8 cellular contexts compared by ENCODE assay signal in the genomic region with DNA sequence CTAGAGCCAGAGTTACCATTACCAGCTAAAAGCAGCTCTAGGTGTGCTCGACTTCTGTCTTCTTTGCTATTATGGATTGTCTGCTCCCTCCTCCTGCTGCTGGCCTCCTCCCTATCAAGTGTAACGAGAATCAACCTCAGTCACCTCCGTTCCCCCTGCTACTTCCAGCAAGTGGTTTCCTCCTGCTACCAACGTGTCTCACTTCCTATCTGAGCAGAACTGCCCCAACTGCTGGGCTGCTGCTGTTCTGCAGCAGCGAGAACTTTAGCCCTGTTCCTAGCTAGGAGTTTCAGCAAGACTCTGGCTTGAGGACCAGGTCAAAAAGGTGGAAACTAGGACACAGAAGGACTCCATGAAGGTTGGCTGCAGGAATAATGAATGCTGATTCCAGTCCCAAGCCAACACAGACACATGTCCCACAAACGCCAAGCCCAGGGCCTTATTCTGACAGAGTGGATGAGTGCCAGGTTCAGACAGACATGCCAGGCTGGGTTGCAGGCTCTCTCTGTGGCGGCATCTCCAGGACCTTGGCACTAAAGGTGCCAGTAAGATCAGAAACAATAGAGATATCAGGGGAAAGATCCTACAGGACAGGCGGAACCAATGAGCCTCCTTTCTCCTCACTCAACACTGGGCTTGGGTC. TPM values are rescaled to one million over a fixed set of nuclear protein-coding genes. Genes with fewer than 3 reads are reported as not detected.
DNase-seq lines count a peak whose midpoint lies in the region; ATAC-seq and TF ChIP-seq lines count a peak whose summit lies in the region.

No MANE protein-coding gene starts in this region.

- H3K4me3 ChIP-seq in suprapubic skin (no peak overlapping the region), body of pancreas (no peak overlapping the region)

- H3K36me3 Mint-ChIP-seq in T-cell (peaks cover 31% of the 10 kb centered on the region), endothelial cell (ENCODE audit: low read depth, unreplicated experiment) (peaks cover 24% of the 10 kb centered on the region)

- TF ChIP-seq POLR2A in suprapubic skin (IDR thresholded peaks at IDR 0.05) (no peak), body of pancreas (IDR thresholded peaks at IDR 0.05) (no peak)

- ATAC-seq in HG02642 (IDR thresholded peaks at IDR 0.05; ENCODE audit: poor library complexity, unreplicated experiment) (peak; percentile 44), T-cell (replicated peaks in 1 of 4) (peak; percentile 61 to 66 (median 64)), body of pancreas (no peak)

- H3K27me3 Mint-ChIP-seq in T-cell (no peaks in the 10 kb centered on the region), endothelial cell (ENCODE audit: unreplicated experiment) (peaks cover 13% of the 10 kb centered on the region)

- POLR2A ChIA-PET in T-cell (lab: Charles Lee): no interaction called here

- H3K27ac Mint-ChIP-seq in T-cell: peak overlapping the region; percentile 81 to 95
- peak overlapping the region; percentile 50 for H3K27ac Mint-ChIP-seq in endothelial cell (ENCODE audit: unreplicated experiment)

- CTCF ChIA-PET in T-cell (lab: Charles Lee): interaction anchor here (1.1 to 1.9 kb wide), 4 partner anchors 23 to 41 kb away, joined by 4 to 6 read pairs (median 6); no protein-coding TSS in a partner anchor

- no peaks in the 10 kb centered on the region for H3K9me3 ChIP-seq in suprapubic skin
- H3K9me3 ChIP-seq in body of pancreas: no peaks in the 10 kb centered on the region

- TF ChIP-seq EP300 in suprapubic skin (IDR thresholded peaks at IDR 0.05): no peak

- peak overlapping the region; percentile 56 to 91 (median 60) for H3K4me3 Mint-ChIP-seq in T-cell
- H3K4me3 Mint-ChIP-seq in endothelial cell (ENCODE audit: unreplicated experiment): peak overlapping the region; percentile 9

- H3K4me1 Mint-ChIP-seq in T-cell (peaks cover 63 to 69% (median 67%) of the 10 kb centered on the region in 3 donors), endothelial cell (ENCODE audit: unreplicated experiment) (peaks cover 50% of the 10 kb centered on the region)

- H3K4me1 ChIP-seq in suprapubic skin (peaks cover 78% of the 10 kb centered on the region), body of pancreas (peaks cover 33% of the 10 kb centered on the region)

- DNase-seq in T-cell (peak in 31 of 34 experiments; percentile 29 to 71 (median 44)), endothelial cell (ENCODE audit: low spot score) (no peak), suprapubic skin (ENCODE audit: low spot score in 2 of 2) (no peak), middle frontal gyrus (ENCODE audit: extremely low spot score, low spot score) (no peak), body of pancreas (no peak), HuH-7 (ENCODE audit: low spot score) (no peak)

- H3K9me3 Mint-ChIP-seq in T-cell (no peaks in the 10 kb centered on the region), endothelial cell (ENCODE audit: unreplicated experiment) (no peaks in the 10 kb centered on the region)

- peak; percentile 38 for TF ChIP-seq CTCF in GM12873 (IDR thresholded peaks at IDR 0.05; ENCODE audit: insufficient read depth, low read depth, low read length, missing control alignments)
- no peak for TF ChIP-seq CTCF in endothelial cell (IDR thresholded peaks at IDR 0.05; ENCODE audit: unreplicated experiment)
- TF ChIP-seq CTCF in suprapubic skin (IDR thresholded peaks at IDR 0.05): no peak
- TF ChIP-seq CTCF in body of pancreas (IDR thresholded peaks at IDR 0.05): no peak

- H3K36me3 ChIP-seq in suprapubic skin (peaks cover 22% of the 10 kb centered on the region), body of pancreas (replicated peaks in 1 of 2; ENCODE audit: insufficient read depth in 1 of 2, low read depth in 2 of 2) (no peaks in the 10 kb centered on the region)

- H3K27me3 ChIP-seq in suprapubic skin: no peaks in the 10 kb centered on the region
- H3K27me3 ChIP-seq in body of pancreas: no peaks in the 10 kb centered on the region

- intact Hi-C loops in body of pancreas (cut with DNase I): no loop called here

- peak overlapping the region; percentile 95 for H3K27ac ChIP-seq in suprapubic skin
- peak overlapping the region in 1 of 4 donors; percentile 16 for H3K27ac ChIP-seq in body of pancreas

- WGBS in suprapubic skin: 46% methylated on average over 8 of the region's 8 CpGs
- WGBS in body of pancreas, 2 donors: 61 to 72% methylated on average over 8 of the region's 8 CpGs

RNA-seq across cellular contexts. Expression of a gene that starts 46.9 kb away (rescaled TPM):
- total RNA-seq in T-cell: 1 to 10 TPM in 2 of 5 donors, under 1 TPM in 3; 0.57 to 1.6 (median 0.83) TPM
- total RNA-seq in endothelial cell (ENCODE audit: unreplicated experiment): 277 TPM
- 10 to 100 TPM; 11.1 to 31.1 (median 17.1) TPM for total RNA-seq in suprapubic skin
- total RNA-seq in body of pancreas: 10 to 100 TPM; 11.5 to 14.8 TPM

Comparison
In these comparisons a context has a peak if more than half of its experiments do, and no peak if none do; other contexts are left out.
1. DNase-seq: peak in T-cell (31 of 34); none in endothelial cell (single experiment), suprapubic skin (0 of 2), middle frontal gyrus (single experiment), body of pancreas (0 of 4) and HuH-7 (single experiment).